Comparison of ENCODE assay signal across 8 cellular contexts in genomic region chr9:134328341-134328840, GRCh38. TPM values are rescaled to one million over a fixed set of nuclear protein-coding genes. Genes with fewer than 3 reads are reported as not detected.
A peak's percentile ranks its signal among the peaks of the same experiment; 100 is the strongest.
DNase-seq lines count a peak whose midpoint lies in the region; ATAC-seq and TF ChIP-seq lines count a peak whose summit lies in the region.

No MANE protein-coding gene starts in this region.

- peaks cover 19% of the 10 kb centered on the region for H3K4me1 ChIP-seq in CD8-positive, alpha-beta memory T cell (ENCODE audit: insufficient read depth, low read length)
- H3K4me1 ChIP-seq in adrenal gland (replicated peaks in 1 of 2) = peaks cover 59 to 62% of the 10 kb centered on the region in 2 donors
- H3K4me1 ChIP-seq in prostate gland (replicated peaks) = peaks cover 32% of the 10 kb centered on the region

- intact Hi-C loops in adrenal gland (cut with DNase I) = loop anchor here in 1 of 2 donors (5.0 kb wide), 3 partner anchors 44 to 156 kb away; no protein-coding TSS in a partner anchor
- intact Hi-C loops in Right ventricle myocardium superior (cut with DNase I) = loop anchor here (5.0 kb wide), 2 partner anchors 44 to 161 kb away; no protein-coding TSS in a partner anchor
- intact Hi-C loops in prostate gland (cut with DNase I) = loop anchor here (5.0 kb wide), 3 partner anchors 39 to 156 kb away; no protein-coding TSS in a partner anchor

- CTCF ChIA-PET in CD8-positive, alpha-beta memory T cell (lab: Charles Lee) = interaction anchor here (0.9 to 2.3 kb wide), 2 partner anchors 115 to 158 kb away, joined by 7 to 8 read pairs; no protein-coding TSS in a partner anchor

- DNase-seq in CD8-positive, alpha-beta memory T cell = no peak
- peak in 2 of 7 donors; percentile 35 to 44 for DNase-seq in adrenal gland
- peak; percentile 36 for DNase-seq in Right ventricle myocardium superior
- DNase-seq in prostate gland (ENCODE audit: low spot score) = no peak
- DNase-seq in retina = no peak
- DNase-seq in effector CD4-positive, alpha-beta T cell = no peak
- no peak for DNase-seq in NCI-H2227 (lab: John Stamatoyannopoulos, UW; ENCODE audit: unreplicated experiment)
- no peak for DNase-seq in NCI-H748 (lab: John Stamatoyannopoulos, UW; ENCODE audit: unreplicated experiment)

- H3K9me3 ChIP-seq in CD8-positive, alpha-beta memory T cell (ENCODE audit: low read length) = no peaks in the 10 kb centered on the region
- no peaks in the 10 kb centered on the region for H3K9me3 ChIP-seq in adrenal gland (replicated peaks in 1 of 3)
- no peaks in the 10 kb centered on the region for H3K9me3 ChIP-seq in prostate gland

- 31 to 47% (median 32%) methylated on average over 9 to 16 of the region's 16 CpGs for WGBS in adrenal gland, 4 donors
- 25% methylated on average over 15 of the region's 16 CpGs for WGBS in prostate gland

- no peak for TF ChIP-seq CTCF in adrenal gland (IDR thresholded peaks at IDR 0.05)
- TF ChIP-seq CTCF in prostate gland (IDR thresholded peaks at IDR 0.05) = no peak

- no peak for TF ChIP-seq POLR2A in adrenal gland (IDR thresholded peaks at IDR 0.05)
- peak; percentile 49 for TF ChIP-seq POLR2A in prostate gland (IDR thresholded peaks at IDR 0.05)

- H3K4me1 Mint-ChIP-seq in CD8-positive, alpha-beta memory T cell = peaks cover 9 to 28% (median 15%) of the 10 kb centered on the region in 3 donors

- H3K9me3 Mint-ChIP-seq in CD8-positive, alpha-beta memory T cell = no peaks in the 10 kb centered on the region

- POLR2A ChIA-PET in CD8-positive, alpha-beta memory T cell (lab: Charles Lee) = no interaction called here

- peak overlapping the region; percentile 49 to 85 (median 65) for H3K4me3 Mint-ChIP-seq in CD8-positive, alpha-beta memory T cell

- no peaks in the 10 kb centered on the region for H3K36me3 ChIP-seq in CD8-positive, alpha-beta memory T cell (ENCODE audit: insufficient read depth, low read length)
- H3K36me3 ChIP-seq in adrenal gland (replicated peaks in 1 of 2) (no peaks in the 10 kb centered on the region), prostate gland (no peaks in the 10 kb centered on the region)

- no peaks in the 10 kb centered on the region for H3K36me3 Mint-ChIP-seq in CD8-positive, alpha-beta memory T cell

- no peak overlapping the region for H3K4me3 ChIP-seq in CD8-positive, alpha-beta memory T cell (ENCODE audit: low read length)
- peak overlapping the region in 2 of 4 donors; percentile 38 to 85 for H3K4me3 ChIP-seq in adrenal gland
- peak overlapping the region; percentile 56 to 81 for H3K4me3 ChIP-seq in prostate gland

- no peak for ATAC-seq in Right ventricle myocardium superior (ENCODE audit: poor library complexity)

- H3K27ac ChIP-seq in CD8-positive, alpha-beta memory T cell (ENCODE audit: low read depth, low read length) = peak overlapping the region; percentile 47
- H3K27ac ChIP-seq in adrenal gland (peak overlapping the region; percentile 65 to 95 (median 92)), prostate gland (peak overlapping the region; percentile 84 to 93)

- H3K27ac Mint-ChIP-seq in CD8-positive, alpha-beta memory T cell = no peak overlapping the region

- H3K27me3 Mint-ChIP-seq in CD8-positive, alpha-beta memory T cell = peaks cover 0 to 6% of the 10 kb centered on the region in 2 donors

- H3K27me3 ChIP-seq in CD8-positive, alpha-beta memory T cell (ENCODE audit: insufficient read depth, low read length, poor library complexity, severe bottlenecking) = no peaks in the 10 kb centered on the region
- H3K27me3 ChIP-seq in adrenal gland (no peaks in the 10 kb centered on the region), prostate gland (replicated peaks; ENCODE audit: insufficient read depth) (no peaks in the 10 kb centered on the region)

RNA-seq across cellular contexts. Expression of gene RXRA, which starts 2.1 kb away (rescaled TPM):
- 1 to 10 TPM; 9.9 to 10.0 TPM for total RNA-seq in CD8-positive, alpha-beta memory T cell
- 2.1 TPM for polyA plus RNA-seq in CD8-positive, alpha-beta memory T cell
- 100 to 1,000 TPM in 4 of 8 donors, 10 to 100 TPM in 4; 64.2 to 114 (median 94.7) TPM for total RNA-seq in adrenal gland
- 10 to 100 TPM; 16.1 to 72.9 (median 31.6) TPM for polyA plus RNA-seq in adrenal gland
- 89.0 TPM for total RNA-seq in Right ventricle myocardium superior
- 10 to 100 TPM; 69.5 to 84.1 TPM for total RNA-seq in prostate gland
